ENCODE assay signal across 1 cellular context in the genomic region with DNA sequence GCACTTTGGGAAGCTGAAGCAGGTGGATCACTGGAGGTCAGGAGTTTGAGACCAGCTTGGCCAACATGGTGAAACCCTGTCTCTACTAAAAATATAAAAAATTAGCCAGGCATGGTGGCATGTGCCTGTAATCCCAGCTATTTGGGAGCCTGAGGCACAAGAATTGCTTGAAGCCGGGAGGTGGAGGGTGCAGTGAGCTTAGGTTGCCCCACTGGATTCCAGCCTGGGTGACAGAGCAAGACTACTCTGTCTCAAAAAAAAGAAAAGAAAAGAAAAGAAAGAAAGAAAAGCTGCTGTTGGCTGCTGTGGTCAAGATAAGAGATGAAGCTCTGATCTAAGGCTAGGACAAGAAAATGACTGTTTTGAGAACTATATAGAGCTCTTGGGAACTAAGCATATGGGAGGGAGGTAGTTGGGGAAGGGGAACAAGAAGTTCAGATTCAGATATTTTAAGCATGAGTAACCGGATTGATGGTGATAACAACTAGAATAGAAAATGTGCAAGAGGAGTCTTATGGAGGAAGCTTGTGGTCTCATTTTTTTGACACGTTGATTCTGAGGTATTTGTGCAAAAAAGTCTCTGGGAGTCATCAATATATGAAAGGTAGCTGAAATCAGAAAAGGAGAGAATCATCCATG.
TF ChIP-seq lines count a peak whose summit lies in the region.

No MANE protein-coding gene starts in this region.

TF ChIP-seq in SK-N-SH treated with all-trans-retinoic acid at 6 μM for 48 hours, 23 proteins besides CTCF, POLR2A, EP300 and RAD21 (continued from another document):
- no peak for TF ChIP-seq TSHZ2 (CRISPR knock-in tag; IDR thresholded peaks at IDR 0.05)
- no peak for TF ChIP-seq OSR1 (CRISPR knock-in tag; IDR thresholded peaks at IDR 0.05)
- no peak for TF ChIP-seq ZNF70 (CRISPR knock-in tag; IDR thresholded peaks at IDR 0.05)
- no peak for TF ChIP-seq PATZ1 (CRISPR knock-in tag; IDR thresholded peaks at IDR 0.05; ENCODE audit: borderline replicate concordance)
